In genomic region chrX:20028588-20028987, GRCh38 we compare ENCODE assay signal across 27 cellular contexts.
"Had no signal": no experiment of that assay in that cellular context is flagged by ENCODE, and none has a peak within 500 bp of the region (broad histone marks: within the 10 kb centered on the region; RNA-seq: fewer than 3 reads in every experiment).

No MANE protein-coding gene starts in this region.

- H3K9me3 ChIP-seq: ascending aorta, heart left ventricle, pancreas, prostate gland, sigmoid colon, suprapubic skin, tibial artery had no signal

- H3K4me1 ChIP-seq: ascending aorta, heart left ventricle, prostate gland, sigmoid colon, suprapubic skin, tibial artery had no signal

- DNase-seq: activated CD4-positive, alpha-beta T cell treated with anti-CD3 and anti-CD28 coated beads for 4 hours; activated CD4-positive, alpha-beta T cell treated with anti-CD3 and anti-CD28 coated beads, Interleukin-2, amount 50 U/mL, for 4 hours; activated naive CD4-positive, alpha-beta T cell; activated T-cell treated with anti-CD3 and anti-CD28 coated beads for 4 hours; activated T-cell treated with anti-CD3 and anti-CD28 coated beads, Interleukin-2, amount 50 U/mL, for 72 hours; brain microvascular endothelial cell; caudate nucleus; heart left ventricle; midbrain; naive thymus-derived CD4-positive, alpha-beta T cell; nucleus accumbens; pancreas; retina; sigmoid colon; stimulated activated CD4-positive, alpha-beta T cell treated with anti-CD3 and anti-CD28 coated beads, Interleukin-1b, Interleukin-23, amount 100 ng/mL, for 48 hours; stimulated activated CD4-positive, alpha-beta T cell treated with anti-CD3 and anti-CD28 coated beads, Interleukin-4, amount 100 ng/mL, for 4 hours; stimulated activated CD8-positive, alpha-beta memory T cell treated with anti-CD3 and anti-CD28 coated beads, Interleukin-4, amount 100 ng/mL, for 48 hours; stimulated activated naive CD4-positive, alpha-beta T cell; T-helper 1 cell; tibial artery had no signal

- H3K4me3 Mint-ChIP-seq: activated naive CD8-positive, alpha-beta T cell; activated T-cell treated with anti-CD3 and anti-CD28 coated beads, Interleukin-2, amount 50 U/mL, for 72 hours; T-helper 2 cell treated with Interferon-gamma antibody and Interleukin-4, amounts not matched to agents 5 μg/mL and 100 μg/mL, for 36 hours had no signal

- H3K36me3 ChIP-seq: ascending aorta, brain microvascular endothelial cell, heart left ventricle, pancreas, prostate gland, sigmoid colon, suprapubic skin, tibial artery had no signal

- H3K4me2 ChIP-seq: smooth muscle cell had no signal

- H3K27me3 ChIP-seq: ascending aorta, brain microvascular endothelial cell, pancreas, sigmoid colon, suprapubic skin, tibial artery had no signal

- H3K27ac ChIP-seq: ascending aorta, brain microvascular endothelial cell, heart left ventricle, sigmoid colon, suprapubic skin, tibial artery had no signal

- FAIRE-seq: endothelial cell of umbilical vein, pancreas had no signal

- ATAC-seq: activated T-cell treated with anti-CD3 and anti-CD28 coated beads, Interleukin-2, amount 50 U/mL, for 72 hours; heart left ventricle; naive thymus-derived CD4-positive, alpha-beta T cell had no signal

- H3K27ac Mint-ChIP-seq: activated naive CD8-positive, alpha-beta T cell; activated T-cell treated with anti-CD3 and anti-CD28 coated beads, Interleukin-2, amount 50 U/mL, for 72 hours; T-helper 2 cell treated with Interferon-gamma antibody and Interleukin-4, amounts not matched to agents 5 μg/mL and 100 μg/mL, for 36 hours had no signal

- H3K9me3 Mint-ChIP-seq: T-helper 2 cell treated with Interferon-gamma antibody and Interleukin-4, amounts not matched to agents 5 μg/mL and 100 μg/mL, for 36 hours had no signal

- H3K27me3 Mint-ChIP-seq: activated naive CD8-positive, alpha-beta T cell; naive thymus-derived CD4-positive, alpha-beta T cell had no signal

- H3K4me3 ChIP-seq: ascending aorta, heart left ventricle, pancreas, prostate gland, sigmoid colon, smooth muscle cell, suprapubic skin, tibial artery had no signal

- H3K36me3 Mint-ChIP-seq: activated naive CD8-positive, alpha-beta T cell had no signal
